Comparison of ENCODE assay signal across 8 cellular contexts in the genomic region with DNA sequence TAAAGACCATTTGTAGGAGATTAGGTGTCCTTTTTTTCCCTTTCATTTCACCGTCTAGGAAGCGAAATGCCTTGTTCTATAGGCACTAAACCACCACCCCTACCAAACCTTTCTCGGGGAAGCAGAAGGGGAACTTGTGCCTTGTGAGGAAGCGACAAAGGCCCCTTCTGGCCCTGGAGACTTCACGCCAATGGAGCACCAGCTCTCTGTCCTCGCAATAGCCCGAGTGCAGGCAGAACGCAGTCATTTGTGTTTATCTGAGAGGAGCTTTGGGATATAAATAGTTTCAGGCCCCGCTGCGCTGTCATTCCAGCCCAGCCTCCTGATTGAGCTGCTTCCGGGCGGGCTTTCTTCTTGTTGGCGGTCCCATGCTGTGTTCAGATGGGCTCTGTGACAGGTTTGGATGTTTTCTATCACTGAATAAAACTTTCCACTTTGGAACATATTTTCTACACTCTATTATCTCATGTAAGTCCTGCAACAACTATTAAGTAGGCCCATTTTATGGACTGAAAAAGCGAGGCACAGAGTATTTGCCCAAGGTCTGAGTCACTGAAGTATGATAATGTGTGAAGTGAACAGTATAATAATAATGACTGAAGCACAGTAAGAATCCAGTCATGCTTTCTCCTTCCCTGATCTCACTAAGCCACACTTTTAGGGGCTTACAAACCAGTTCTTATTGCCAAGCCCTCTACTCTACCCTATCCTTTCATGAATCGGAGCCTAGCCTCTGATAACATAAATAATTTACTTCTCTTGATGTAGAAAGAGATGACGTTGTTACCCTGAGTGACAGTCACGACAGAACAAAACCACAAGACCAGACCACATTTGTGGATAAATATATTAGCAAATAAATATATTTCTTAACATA. TPM values are rescaled to one million over a fixed set of nuclear protein-coding genes. Genes with fewer than 3 reads are reported as not detected.
DNase-seq lines count a peak whose midpoint lies in the region; ATAC-seq and TF ChIP-seq lines count a peak whose summit lies in the region.

No MANE protein-coding gene starts in this region.

- H3K9me3 Mint-ChIP-seq in activated CD8-positive, alpha-beta memory T cell treated with anti-CD3 and anti-CD28 coated beads, Interleukin-2, amount 10 ng/mL, durations not matched to agents 7 days and 5 days (ENCODE audit: low read depth): no peaks in the 10 kb centered on the region
- no peaks in the 10 kb centered on the region for H3K9me3 Mint-ChIP-seq in neural crest cell

- H3K9ac ChIP-seq in ES-I3 (ENCODE audit: low read depth, low read length): peak overlapping the region; percentile 85

- H3K36me3 Mint-ChIP-seq in activated CD8-positive, alpha-beta memory T cell treated with anti-CD3 and anti-CD28 coated beads, Interleukin-2, amount 10 ng/mL, durations not matched to agents 7 days and 5 days: peaks cover 34% of the 10 kb centered on the region
- H3K36me3 Mint-ChIP-seq in neural crest cell (ENCODE audit: low read depth): peaks cover 13% of the 10 kb centered on the region

- H3K4me1 ChIP-seq in ES-I3 (ENCODE audit: insufficient read depth, low read length): peaks cover 4% of the 10 kb centered on the region

- H3K4me1 Mint-ChIP-seq in activated CD8-positive, alpha-beta memory T cell treated with anti-CD3 and anti-CD28 coated beads, Interleukin-2, amount 10 ng/mL, durations not matched to agents 7 days and 5 days: peaks cover 42% of the 10 kb centered on the region
- peaks cover 35% of the 10 kb centered on the region for H3K4me1 Mint-ChIP-seq in neural crest cell

- no peaks in the 10 kb centered on the region for H3K9me3 ChIP-seq in ES-I3 (ENCODE audit: control insufficient read depth, insufficient read depth, low read length)
- H3K9me3 ChIP-seq in KOPT-K1 (ENCODE audit: insufficient read depth, low read length, poor library complexity, severe bottlenecking): no peaks in the 10 kb centered on the region

- TF ChIP-seq CTCF in neural crest cell (conservative IDR thresholded peaks at IDR 0.05): no peak

- no peak for ATAC-seq in activated CD8-positive, alpha-beta memory T cell treated with anti-CD3 and anti-CD28 coated beads, Interleukin-2, amount 10 ng/mL, durations not matched to agents 7 days and 5 days
- ATAC-seq in GM21423 (IDR thresholded peaks at IDR 0.05; ENCODE audit: unreplicated experiment): no peak

- H3K27ac ChIP-seq in KOPT-K1 (ENCODE audit: low read depth, low read length, poor library complexity, severe bottlenecking): peak overlapping the region; percentile 90

- peaks cover 21% of the 10 kb centered on the region for H3K36me3 ChIP-seq in ES-I3 (ENCODE audit: insufficient read depth, low read length)
- H3K36me3 ChIP-seq in KOPT-K1 (ENCODE audit: insufficient read depth, low read length): peaks cover 28% of the 10 kb centered on the region

- peak overlapping the region; percentile 98 for H3K4me3 Mint-ChIP-seq in activated CD8-positive, alpha-beta memory T cell treated with anti-CD3 and anti-CD28 coated beads, Interleukin-2, amount 10 ng/mL, durations not matched to agents 7 days and 5 days
- H3K4me3 Mint-ChIP-seq in neural crest cell: peak overlapping the region; percentile 100

- H3K27me3 Mint-ChIP-seq in activated CD8-positive, alpha-beta memory T cell treated with anti-CD3 and anti-CD28 coated beads, Interleukin-2, amount 10 ng/mL, durations not matched to agents 7 days and 5 days: no peaks in the 10 kb centered on the region
- H3K27me3 Mint-ChIP-seq in neural crest cell (ENCODE audit: low read depth): no peaks in the 10 kb centered on the region

- CTCF ChIA-PET in activated CD8-positive, alpha-beta memory T cell treated with anti-CD3 and anti-CD28 coated beads, Interleukin-2, amount 10 ng/mL, durations not matched to agents 7 days and 5 days (lab: Charles Lee): interaction anchor here (1.1 to 4.9 kb wide), 8 partner anchors 9 to 135 kb away, joined by 3 to 69 read pairs (median 20); a partner anchor contains a TSS

- peak; percentile 63 for DNase-seq in activated CD8-positive, alpha-beta memory T cell treated with anti-CD3 and anti-CD28 coated beads, Interleukin-2, amount 10 ng/mL, durations not matched to agents 7 days and 5 days
- DNase-seq in fibroblast of peridontal ligament (ENCODE audit: extremely low read depth) (peak; percentile 43), neural crest cell (ENCODE audit: low read depth, low spot score) (no peak), NCI-H1436 (lab: John Stamatoyannopoulos, UW) (no peak)
- no peak for DNase-seq in NK-92 treated with Interleukin-12 subunit alpha and Interleukin-12 subunit beta, amount 100 ng/mL, for 24 hours (lab: John Stamatoyannopoulos, UW)

- H3K27ac Mint-ChIP-seq in activated CD8-positive, alpha-beta memory T cell treated with anti-CD3 and anti-CD28 coated beads, Interleukin-2, amount 10 ng/mL, durations not matched to agents 7 days and 5 days: peak overlapping the region; percentile 96
- peak overlapping the region; percentile 1 for H3K27ac Mint-ChIP-seq in neural crest cell (ENCODE audit: unreplicated experiment)

RNA-seq across cellular contexts. Expression of a gene that starts 1.1 kb away (rescaled TPM):
- 100 to 1,000 TPM in 1 of 2 experiments, 10 to 100 TPM in 1; 63.3 to 127 TPM for total RNA-seq in activated CD8-positive, alpha-beta memory T cell treated with anti-CD3 and anti-CD28 coated beads, Interleukin-2, amount 10 ng/mL, durations not matched to agents 7 days and 5 days
- total RNA-seq in neural crest cell: 79.1 and 83.8 TPM in 2 replicates

RNA-seq across cellular contexts. Expression of a gene that starts 24.5 kb away (rescaled TPM):
- total RNA-seq in activated CD8-positive, alpha-beta memory T cell treated with anti-CD3 and anti-CD28 coated beads, Interleukin-2, amount 10 ng/mL, durations not matched to agents 7 days and 5 days: 10 to 100 TPM; 25.6 to 66.3 TPM
- 27.9 and 30.5 TPM in 2 replicates for total RNA-seq in neural crest cell

Comparison
In these comparisons a context has a peak if more than half of its experiments do, and no peak if none do; other contexts are left out.
1. DNase-seq: peak in activated CD8-positive, alpha-beta memory T cell treated with anti-CD3 and anti-CD28 coated beads, Interleukin-2, amount 10 ng/mL, durations not matched to agents 7 days and 5 days (single experiment) and fibroblast of peridontal ligament (single experiment); none in neural crest cell (single experiment), NCI-H1436 (single experiment) and NK-92 treated with Interleukin-12 subunit alpha and Interleukin-12 subunit beta, amount 100 ng/mL, for 24 hours (single experiment).